ENCODE assay signal across 15 cellular contexts in the genomic region with DNA sequence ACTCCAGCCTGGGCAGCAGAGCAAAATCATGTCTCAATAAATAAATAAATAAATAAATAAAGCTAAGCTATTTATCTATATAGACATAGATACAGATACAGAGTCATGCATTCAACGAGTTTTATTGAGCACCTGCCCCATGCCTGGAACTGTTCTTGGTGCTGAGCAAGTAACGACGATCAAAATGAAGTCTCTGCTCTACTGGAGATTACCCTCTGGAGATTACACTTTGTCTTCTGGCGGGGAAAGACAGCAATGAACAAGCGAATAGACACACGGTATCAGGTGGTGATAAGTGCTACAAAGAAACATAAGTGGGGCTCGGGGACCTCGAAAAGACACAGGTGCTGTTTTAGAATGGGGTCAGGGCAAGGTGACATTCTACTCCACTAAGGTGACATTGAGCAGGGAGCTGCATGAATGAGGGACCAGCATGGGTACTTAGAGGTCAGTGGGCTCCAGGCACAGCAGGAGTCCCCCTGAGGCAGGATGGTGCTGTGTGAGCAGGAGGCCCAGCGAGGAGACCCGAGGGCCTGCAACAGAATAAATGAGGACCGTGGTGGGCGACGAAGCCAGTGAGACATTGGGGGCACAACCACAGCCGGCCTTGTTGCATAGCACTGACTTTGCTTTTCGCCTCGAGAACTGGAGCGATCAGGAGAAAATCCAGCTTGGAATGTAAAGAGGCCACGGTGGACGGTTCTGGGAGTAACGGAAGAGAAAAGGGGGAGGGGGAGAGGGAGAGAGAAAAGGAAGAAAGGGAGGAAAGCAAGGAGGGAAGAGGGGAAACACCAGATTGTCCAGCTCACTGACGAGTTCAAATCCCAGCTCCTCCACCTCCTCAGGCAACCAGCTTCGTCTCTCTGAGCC. TPM values are rescaled to one million over a fixed set of nuclear protein-coding genes. Genes with fewer than 3 reads are reported as not detected.
DNase-seq lines count a peak whose midpoint lies in the region; ATAC-seq and TF ChIP-seq lines count a peak whose summit lies in the region.
"Had no signal": no experiment of that assay in that cellular context is flagged by ENCODE, and none has a peak within 500 bp of the region (broad histone marks: within the 10 kb centered on the region; RNA-seq: fewer than 3 reads in every experiment).

No MANE protein-coding gene starts in this region.

- no peak overlapping the region for H3K4ac ChIP-seq in mesendoderm (ENCODE audit: low read depth, low read length)

- peaks cover 0 to 2% (median 0%) of the 10 kb centered on the region in 5 donors for H3K9me3 Mint-ChIP-seq in CD8-positive, alpha-beta memory T cell
- H3K9me3 Mint-ChIP-seq in activated T-helper 1 cell treated with anti-CD3 and anti-CD28 coated beads, Interleukin-12 subunit alpha, Interleukin-12 subunit beta, Interleukin-2, Interleukin-4 antibody, amounts not matched to agents 30 ng/mL and 10 ng/mL and 1 ng/mL, durations not matched to agents 14 hours and 24 hours and 36 hours = no peaks in the 10 kb centered on the region

- CTCF ChIA-PET in CD8-positive, alpha-beta memory T cell (lab: Charles Lee) = interaction anchor here (1.1 to 1.2 kb wide), 3 partner anchors 19 to 192 kb away, joined by 3 read pairs; no protein-coding TSS in a partner anchor

- ATAC-seq in HG03442 (IDR thresholded peaks at IDR 0.05; ENCODE audit: unreplicated experiment) (no peak), HG02610 (IDR thresholded peaks at IDR 0.05; ENCODE audit: unreplicated experiment) (no peak)
- ATAC-seq: foreskin keratinocyte, left ventricle myocardium superior, psoas muscle had no signal

- H3K4me3 Mint-ChIP-seq in CD8-positive, alpha-beta memory T cell = peak overlapping the region in 6 of 7 donors; percentile 5 to 82 (median 42)
- H3K4me3 Mint-ChIP-seq in activated T-helper 1 cell treated with anti-CD3 and anti-CD28 coated beads, Interleukin-12 subunit alpha, Interleukin-12 subunit beta, Interleukin-2, Interleukin-4 antibody, amounts not matched to agents 30 ng/mL and 10 ng/mL and 1 ng/mL, durations not matched to agents 14 hours and 24 hours and 36 hours = peak overlapping the region; percentile 62

- intact Hi-C loops in activated T-helper 1 cell treated with anti-CD3 and anti-CD28 coated beads, Interleukin-12 subunit alpha, Interleukin-12 subunit beta, Interleukin-2, Interleukin-4 antibody, amounts not matched to agents 30 ng/mL and 10 ng/mL and 1 ng/mL, durations not matched to agents 14 hours and 24 hours and 36 hours (cut with micrococcal nuclease) = no loop called here

- peak overlapping the region; percentile 17 for H3K56ac ChIP-seq in mesendoderm (ENCODE audit: low read length)

- no peak overlapping the region for H2BK120ac ChIP-seq in mesendoderm (ENCODE audit: low read depth, low read length)

- H3K79me2 ChIP-seq in mesendoderm (ENCODE audit: control insufficient read depth, insufficient read depth, low read length) = no peaks in the 10 kb centered on the region

- H3K9me3 ChIP-seq in BLaER1 = no peaks in the 10 kb centered on the region
- H3K9me3 ChIP-seq in CD8-positive, alpha-beta memory T cell (ENCODE audit: low read length) = no peaks in the 10 kb centered on the region
- H3K9me3 ChIP-seq: psoas muscle had no signal

- no CpG with 5 or more reads among the region's 22 CpGs for WGBS in mesendoderm (ENCODE audit: extremely low coverage, insufficient coverage, low lambda C conversion rate)

- no peak overlapping the region for H3K27ac ChIP-seq in BLaER1
- H3K27ac ChIP-seq in CD8-positive, alpha-beta memory T cell (ENCODE audit: low read depth, low read length) = no peak overlapping the region
- no peak overlapping the region for H3K27ac ChIP-seq in mesendoderm (ENCODE audit: low read depth, low read length)
- H3K27ac ChIP-seq: foreskin keratinocyte, psoas muscle had no signal

- H3K4me1 Mint-ChIP-seq in CD8-positive, alpha-beta memory T cell = peaks cover 32 to 68% (median 44%) of the 10 kb centered on the region in 3 donors
- H3K4me1 Mint-ChIP-seq in activated T-helper 1 cell treated with anti-CD3 and anti-CD28 coated beads, Interleukin-12 subunit alpha, Interleukin-12 subunit beta, Interleukin-2, Interleukin-4 antibody, amounts not matched to agents 30 ng/mL and 10 ng/mL and 1 ng/mL, durations not matched to agents 14 hours and 24 hours and 36 hours (ENCODE audit: low read depth) = peaks cover 66% of the 10 kb centered on the region

- peak overlapping the region; percentile 65 for H4K5ac ChIP-seq in mesendoderm (ENCODE audit: low read length)

- POLR2A ChIA-PET in CD8-positive, alpha-beta memory T cell (lab: Charles Lee) = interaction anchor here (0.7 to 1.1 kb wide), 2 partner anchors 29 to 61 kb away, joined by 3 to 5 read pairs; no protein-coding TSS in a partner anchor

- peaks cover 0 to 16% (median 0%) of the 10 kb centered on the region in 3 donors for H3K36me3 Mint-ChIP-seq in CD8-positive, alpha-beta memory T cell
- peaks cover 28% of the 10 kb centered on the region for H3K36me3 Mint-ChIP-seq in activated T-helper 1 cell treated with anti-CD3 and anti-CD28 coated beads, Interleukin-12 subunit alpha, Interleukin-12 subunit beta, Interleukin-2, Interleukin-4 antibody, amounts not matched to agents 30 ng/mL and 10 ng/mL and 1 ng/mL, durations not matched to agents 14 hours and 24 hours and 36 hours (ENCODE audit: low read depth)

- no peak overlapping the region for H2AK5ac ChIP-seq in mesendoderm (ENCODE audit: low read length)

- H4K8ac ChIP-seq in mesendoderm (ENCODE audit: low read depth, low read length) = no peak overlapping the region

- no peak for DNase-seq in CD8-positive, alpha-beta memory T cell
- no peak for DNase-seq in activated T-helper 1 cell treated with anti-CD3 and anti-CD28 coated beads, Interleukin-12 subunit alpha, Interleukin-12 subunit beta, Interleukin-2, Interleukin-4 antibody, amounts not matched to agents 30 ng/mL and 10 ng/mL and 1 ng/mL, durations not matched to agents 14 hours and 24 hours and 36 hours (ENCODE audit: low spot score)
- DNase-seq in mesendoderm (no peak), GM13976 (ENCODE audit: low spot score) (no peak), COLO829 (ENCODE audit: low spot score) (no peak)
- DNase-seq: amygdala, DMS153, foreskin keratinocyte, left ventricle myocardium superior, NCI-H1930, NCI-H526 treated with DMSO at 0.1 percent for 48 hours had no signal

- H3K4me2 ChIP-seq in BLaER1 (peak overlapping the region; percentile 63), mesendoderm (ENCODE audit: low read length) (no peak overlapping the region)

- H3K4me3 ChIP-seq in BLaER1 (no peak overlapping the region), mesendoderm (ENCODE audit: low read length) (no peak overlapping the region)
- no peak overlapping the region for H3K4me3 ChIP-seq in CD8-positive, alpha-beta memory T cell (ENCODE audit: low read length)
- H3K4me3 ChIP-seq: psoas muscle had no signal

- no peaks in the 10 kb centered on the region for H4K20me1 ChIP-seq in BLaER1

- H3K79me1 ChIP-seq in mesendoderm (ENCODE audit: low read length) = no peaks in the 10 kb centered on the region

- no peaks in the 10 kb centered on the region for H3K27me3 Mint-ChIP-seq in CD8-positive, alpha-beta memory T cell
- H3K27me3 Mint-ChIP-seq in activated T-helper 1 cell treated with anti-CD3 and anti-CD28 coated beads, Interleukin-12 subunit alpha, Interleukin-12 subunit beta, Interleukin-2, Interleukin-4 antibody, amounts not matched to agents 30 ng/mL and 10 ng/mL and 1 ng/mL, durations not matched to agents 14 hours and 24 hours and 36 hours (ENCODE audit: insufficient read depth) = no peaks in the 10 kb centered on the region

- H3K36me3 ChIP-seq in BLaER1 (no peaks in the 10 kb centered on the region), mesendoderm (ENCODE audit: control insufficient read depth, insufficient read depth, low read length) (no peaks in the 10 kb centered on the region)
- H3K36me3 ChIP-seq in CD8-positive, alpha-beta memory T cell (ENCODE audit: insufficient read depth, low read length) = no peaks in the 10 kb centered on the region

- TF ChIP-seq CTCF in GM13976 (IDR thresholded peaks at IDR 0.05; ENCODE audit: borderline replicate concordance, control extremely low read depth, extremely low read depth, insufficient read depth, missing control alignments) = no peak

- no peak overlapping the region for H2BK15ac ChIP-seq in mesendoderm (replicated peaks; ENCODE audit: low read depth)

- H3K4me1 ChIP-seq in BLaER1 (peaks cover 66% of the 10 kb centered on the region), mesendoderm (ENCODE audit: control insufficient read depth, low read depth, low read length) (no peaks in the 10 kb centered on the region)
- peaks cover 48% of the 10 kb centered on the region for H3K4me1 ChIP-seq in CD8-positive, alpha-beta memory T cell (ENCODE audit: insufficient read depth, low read length)
- H3K4me1 ChIP-seq: foreskin keratinocyte had no signal

- H3K18ac ChIP-seq in mesendoderm (ENCODE audit: low read length) = no peak overlapping the region

- peaks cover 5% of the 10 kb centered on the region for H3K27me3 ChIP-seq in BLaER1
- H3K27me3 ChIP-seq in CD8-positive, alpha-beta memory T cell (ENCODE audit: insufficient read depth, low read length, poor library complexity, severe bottlenecking) = no peaks in the 10 kb centered on the region
- no peaks in the 10 kb centered on the region for H3K27me3 ChIP-seq in mesendoderm (ENCODE audit: insufficient read depth, low read length, poor library complexity)

- H2BK5ac ChIP-seq in mesendoderm (ENCODE audit: low read length) = no peak overlapping the region

- H3K9ac ChIP-seq in BLaER1 (peak overlapping the region; percentile 19; the same call in 1 of the 2 replicates), mesendoderm (ENCODE audit: low read length) (peak overlapping the region; percentile 19)

- peak overlapping the region in 7 of 8 donors; percentile 46 to 74 (median 57) for H3K27ac Mint-ChIP-seq in CD8-positive, alpha-beta memory T cell
- H3K27ac Mint-ChIP-seq in activated T-helper 1 cell treated with anti-CD3 and anti-CD28 coated beads, Interleukin-12 subunit alpha, Interleukin-12 subunit beta, Interleukin-2, Interleukin-4 antibody, amounts not matched to agents 30 ng/mL and 10 ng/mL and 1 ng/mL, durations not matched to agents 14 hours and 24 hours and 36 hours = peak overlapping the region; percentile 86

- no peak overlapping the region for H3K23ac ChIP-seq in mesendoderm (ENCODE audit: low read length)

- in situ Hi-C loops in GM13976 (cut with MboI; ENCODE audit: low sequenced_read_pairs, unreplicated experiment) = no loop called here

RNA-seq across cellular contexts. Expression of a gene that starts 42.4 kb away (rescaled TPM):
- total RNA-seq in CD8-positive, alpha-beta memory T cell = 1 to 10 TPM; 6.7 to 7.7 TPM
- polyA plus RNA-seq in CD8-positive, alpha-beta memory T cell = 7.8 TPM
- total RNA-seq in activated T-helper 1 cell treated with anti-CD3 and anti-CD28 coated beads, Interleukin-12 subunit alpha, Interleukin-12 subunit beta, Interleukin-2, Interleukin-4 antibody, amounts not matched to agents 30 ng/mL and 10 ng/mL and 1 ng/mL, durations not matched to agents 14 hours and 24 hours and 36 hours = 10.6 and 10.9 TPM in 2 replicates
- 5.7 TPM for polyA plus RNA-seq in mesendoderm (2013, experiment 1 of 2)
- 6.3 TPM for polyA plus RNA-seq in mesendoderm (2013, experiment 2 of 2)
